ENCODE assay signal across 1 cellular context in the genomic region with DNA sequence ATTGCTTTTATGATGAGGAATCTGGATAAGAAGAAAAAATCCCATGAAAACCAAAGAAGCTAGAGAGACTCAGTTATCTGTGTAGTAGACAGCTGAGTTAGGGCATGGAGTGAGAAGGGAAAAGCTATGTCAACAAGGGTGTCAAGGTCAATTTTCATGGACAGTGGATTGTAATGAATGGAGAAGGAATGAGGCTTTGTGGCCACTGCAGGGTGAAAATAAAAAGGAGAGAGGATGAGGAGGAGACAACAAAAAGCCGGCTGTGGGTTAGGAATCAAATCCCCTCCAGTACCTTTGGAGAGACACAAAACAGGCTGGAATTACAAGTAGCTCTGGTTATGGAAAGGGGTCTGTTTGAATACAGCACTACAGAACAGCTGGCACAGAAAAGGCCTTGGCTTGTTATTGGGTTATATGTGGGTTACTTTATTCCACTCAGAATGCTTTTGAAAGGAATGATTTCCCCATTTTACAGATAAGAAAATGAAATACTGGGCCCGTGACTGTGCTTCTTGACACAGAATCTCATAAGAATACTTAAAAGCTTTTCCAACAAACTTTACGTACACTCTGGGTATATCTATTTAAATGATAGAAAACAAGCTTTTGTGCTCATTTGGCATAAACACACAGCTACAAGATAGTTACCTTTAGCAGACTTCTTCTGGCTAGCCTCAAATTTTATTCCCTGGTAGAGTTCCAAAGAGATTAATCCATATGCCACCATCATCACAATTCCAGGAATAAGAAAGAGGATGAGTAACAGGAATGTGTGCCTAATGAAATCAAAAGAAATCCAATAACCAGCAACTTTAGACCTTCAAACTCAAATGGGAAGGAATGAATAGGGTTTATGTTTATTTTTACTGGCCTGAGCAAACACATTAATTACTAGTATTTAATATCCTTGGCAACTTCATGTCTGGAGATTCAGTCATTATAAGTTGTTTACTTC.
TF ChIP-seq lines count a peak whose summit lies in the region.

No MANE protein-coding gene starts in this region.

TF ChIP-seq in SK-N-SH, 30 proteins besides CTCF, POLR2A, EP300 and RAD21 (continued from another document):
- TF ChIP-seq JUND (IDR thresholded peaks at IDR 0.05) (no peak), FOSL2 (IDR thresholded peaks at IDR 0.05; ENCODE audit: borderline replicate concordance, low read depth) (no peak), RXRA (IDR thresholded peaks at IDR 0.05; ENCODE audit: borderline replicate concordance, low read depth) (no peak), SIN3A (IDR thresholded peaks at IDR 0.05; ENCODE audit: borderline replicate concordance, low read depth, low read length) (no peak), USF1 (IDR thresholded peaks at IDR 0.05; ENCODE audit: borderline replicate concordance, low read depth) (no peak), SMC3 (IDR thresholded peaks at IDR 0.05; ENCODE audit: low read depth, low read length) (no peak), TEAD4 (IDR thresholded peaks at IDR 0.05; ENCODE audit: borderline replicate concordance, insufficient read depth) (no peak)
